In genomic region chr10:49165940-49166803, GRCh38 we compare ENCODE assay signal across 1 cellular context.
TF ChIP-seq lines count a peak whose summit lies in the region.

No MANE protein-coding gene starts in this region.

TF ChIP-seq in K562, 482 proteins besides CTCF, POLR2A, EP300 and RAD21 (continued from another document and continues in another):
- TF ChIP-seq ARID3A (IDR thresholded peaks at IDR 0.05; ENCODE audit: borderline replicate concordance, low read depth, low read length): 0 out of 2 replicates have a peak, but pooled peaks have one; percentile 57
- TF ChIP-seq EP400 (IDR thresholded peaks at IDR 0.05): peak; percentile 80
- no peak for TF ChIP-seq IRF2 (CRISPR knock-in tag; IDR thresholded peaks at IDR 0.05)
- TF ChIP-seq ARID4B (CRISPR knock-in tag; IDR thresholded peaks at IDR 0.05): no peak
- TF ChIP-seq ZNF184 (CRISPR knock-in tag; IDR thresholded peaks at IDR 0.05): no peak
- TF ChIP-seq POU5F1 (IDR thresholded peaks at IDR 0.05; ENCODE audit: borderline replicate concordance, low read depth, low read length, partially characterized antibody): no peak
- no peak for TF ChIP-seq KLF1 (tag; IDR thresholded peaks at IDR 0.05)
- no peak for TF ChIP-seq CHD2 (IDR thresholded peaks at IDR 0.05; ENCODE audit: low read depth, low read length)
- TF ChIP-seq ZKSCAN1 (IDR thresholded peaks at IDR 0.05; ENCODE audit: low read depth, low read length): no peak; the same call in 1 of the 2 replicates
- no peak; the same call in 1 of the 2 replicates for TF ChIP-seq TRIM28 (IDR thresholded peaks at IDR 0.05)
- no peak for TF ChIP-seq ZNF644 (tag; IDR thresholded peaks at IDR 0.05; ENCODE audit: low read depth)
- TF ChIP-seq PHF21A (IDR thresholded peaks at IDR 0.05; ENCODE audit: borderline replicate concordance, low read depth): no peak
- TF ChIP-seq NRF1 (conservative IDR thresholded peaks at IDR 0.05 in 1 of 2, IDR thresholded peaks at IDR 0.05 in 1 of 2): peak; percentile 16 to 31; a peak in 1 of 4 replicates
- TF ChIP-seq ZBTB34 (CRISPR knock-in tag; IDR thresholded peaks at IDR 0.05): no peak
- TF ChIP-seq TCFL5 (CRISPR knock-in tag; conservative IDR thresholded peaks at IDR 0.05): no peak
- TF ChIP-seq RBBP5 (IDR thresholded peaks at IDR 0.05; ENCODE audit: borderline replicate concordance, insufficient read depth, low read length, poor library complexity, severe bottlenecking): peak; percentile 61
- TF ChIP-seq CBFA2T2 (conservative IDR thresholded peaks at IDR 0.05): peak; percentile 78
- TF ChIP-seq ZNF518B (CRISPR knock-in tag; IDR thresholded peaks at IDR 0.05): no peak
- TF ChIP-seq ZKSCAN8 (CRISPR knock-in tag; IDR thresholded peaks at IDR 0.05): no peak
- 0 out of 2 replicates have a peak, but pooled peaks have one; percentile 56 for TF ChIP-seq REST (CRISPR knock-in tag; IDR thresholded peaks at IDR 0.05; ENCODE audit: low read depth)
- no peak for TF ChIP-seq RAD51 (IDR thresholded peaks at IDR 0.05; ENCODE audit: borderline replicate concordance, low read depth)
- no peak; the same call in 1 of the 2 replicates for TF ChIP-seq JUNB (CRISPR knock-in tag; conservative IDR thresholded peaks at IDR 0.05)
- peak; percentile 78 for TF ChIP-seq LEF1 (IDR thresholded peaks at IDR 0.05)
- TF ChIP-seq ATF4 (CRISPR knock-in tag; IDR thresholded peaks at IDR 0.05): 0 out of 2 replicates have a peak, but pooled peaks have one; percentile 39
- TF ChIP-seq RB1 (IDR thresholded peaks at IDR 0.05; ENCODE audit: low read depth): no peak
- TF ChIP-seq FOXM1 (IDR thresholded peaks at IDR 0.05; ENCODE audit: low read depth): 0 out of 2 replicates have a peak, but pooled peaks have one; percentile 44
- no peak for TF ChIP-seq FOXM1 (CRISPR knock-in tag; IDR thresholded peaks at IDR 0.05; ENCODE audit: low read depth)
- TF ChIP-seq FOXA3 (CRISPR knock-in tag; conservative IDR thresholded peaks at IDR 0.05 in 1 of 2, IDR thresholded peaks at IDR 0.05 in 1 of 2): no peak; a peak in 1 of 4 replicates
- no peak for TF ChIP-seq ZNF57 (CRISPR knock-in tag; IDR thresholded peaks at IDR 0.05)
- TF ChIP-seq MEF2A (IDR thresholded peaks at IDR 0.05; ENCODE audit: control insufficient read depth, low read depth, low read length): no peak
- TF ChIP-seq C11orf30 (IDR thresholded peaks at IDR 0.05; ENCODE audit: low read depth): peak; percentile 98
- no peak for TF ChIP-seq MCM5 (IDR thresholded peaks at IDR 0.05; ENCODE audit: low read depth)
- TF ChIP-seq MTA3 (IDR thresholded peaks at IDR 0.05; ENCODE audit: borderline replicate concordance): peak; percentile 87
- TF ChIP-seq ZNF445 (CRISPR knock-in tag; IDR thresholded peaks at IDR 0.05; ENCODE audit: low read depth): peak; percentile 38; the same call in 1 of the 2 replicates
- TF ChIP-seq KLF13 (tag; IDR thresholded peaks at IDR 0.05; ENCODE audit: borderline replicate concordance, low read depth): no peak
- TF ChIP-seq CBFA2T3 (IDR thresholded peaks at IDR 0.05): peak; percentile 86
- peak; percentile 95 for TF ChIP-seq MAFK (IDR thresholded peaks at IDR 0.05; ENCODE audit: low read length)
- peak; percentile 77 for TF ChIP-seq ERF (CRISPR knock-in tag; IDR thresholded peaks at IDR 0.05)
- no peak for TF ChIP-seq STAT6 (CRISPR knock-in tag; IDR thresholded peaks at IDR 0.05)
- no peak for TF ChIP-seq CBX2 (IDR thresholded peaks at IDR 0.05; ENCODE audit: insufficient read depth, low read length, poor library complexity, severe bottlenecking)
- no peak for TF ChIP-seq ZNF431 (CRISPR knock-in tag; IDR thresholded peaks at IDR 0.05)
- TF ChIP-seq JUN (IDR thresholded peaks at IDR 0.05; ENCODE audit: borderline replicate concordance, low read depth, low read length): 0 out of 2 replicates have a peak, but pooled peaks have one; percentile 7
- TF ChIP-seq JUN (CRISPR knock-in tag; IDR thresholded peaks at IDR 0.05; ENCODE audit: borderline replicate concordance): no peak
- TF ChIP-seq ZNF146 (CRISPR knock-in tag; IDR thresholded peaks at IDR 0.05; ENCODE audit: unreplicated experiment): no peak
- no peak for TF ChIP-seq ETV5 (CRISPR knock-in tag; IDR thresholded peaks at IDR 0.05; ENCODE audit: low read depth)
- no peak for TF ChIP-seq ZNF395 (CRISPR knock-in tag; IDR thresholded peaks at IDR 0.05)
- no peak for TF ChIP-seq ZNF3 (CRISPR knock-in tag; IDR thresholded peaks at IDR 0.05)
